Comparison of ENCODE assay signal across 19 cellular contexts in genomic region chr6:22323848-22324247, GRCh38. TPM values are rescaled to one million over a fixed set of nuclear protein-coding genes. Genes with fewer than 3 reads are reported as not detected.
DNase-seq lines count a peak whose midpoint lies in the region; ATAC-seq and TF ChIP-seq lines count a peak whose summit lies in the region.
"Had no signal": no experiment of that assay in that cellular context is flagged by ENCODE, and none has a peak within 500 bp of the region (broad histone marks: within the 10 kb centered on the region; RNA-seq: fewer than 3 reads in every experiment).

No MANE protein-coding gene starts in this region.

- no peak overlapping the region for H2AFZ ChIP-seq in mesenchymal stem cell (ENCODE audit: low read depth, low read length)

- H2BK12ac ChIP-seq in mesenchymal stem cell (ENCODE audit: low read length in 2 of 2) = no peak overlapping the region

- ATAC-seq in HG02852 (IDR thresholded peaks at IDR 0.05; ENCODE audit: unreplicated experiment) (peak; percentile 48), heart right ventricle (no peak), GM21528 (IDR thresholded peaks at IDR 0.05; ENCODE audit: low FRiP score, unreplicated experiment) (no peak)
- ATAC-seq in activated CD8-positive, alpha-beta T cell treated with anti-CD3 and anti-CD28 coated beads for 36 hours = no peak
- ATAC-seq: A549; CD8-positive, alpha-beta T cell; HepG2 had no signal

- no peaks in the 10 kb centered on the region for H3K9me3 Mint-ChIP-seq in activated CD8-positive, alpha-beta T cell treated with anti-CD3 and anti-CD28 coated beads for 36 hours
- H3K9me3 Mint-ChIP-seq: CD8-positive, alpha-beta T cell had no signal

- WGBS in mesenchymal stem cell = no CpG with 5 or more reads among the region's 1 CpG
- WGBS in heart right ventricle, 2 donors = 91 to 97% methylated on average over 1 of the region's 1 CpG

- H2AK5ac ChIP-seq in mesenchymal stem cell (ENCODE audit: low read length, severe bottlenecking) = no peak overlapping the region

- no peak for TF ChIP-seq CTCF in heart right ventricle (IDR thresholded peaks at IDR 0.05)
- TF ChIP-seq CTCF in activated CD8-positive, alpha-beta T cell treated with anti-CD3 and anti-CD28 coated beads for 36 hours (IDR thresholded peaks at IDR 0.05) = no peak

- no peak overlapping the region for H3K9ac ChIP-seq in BLaER1
- H3K9ac ChIP-seq in mesenchymal stem cell (ENCODE audit: low read length) = no peak overlapping the region
- H3K9ac ChIP-seq: BLaER1 treated with 17β-estradiol and CSF1 and Interleukin-3, amounts not matched to agents 10 nM and 100 nM had no signal

- no peaks in the 10 kb centered on the region for H4K20me1 ChIP-seq in BLaER1
- H4K20me1 ChIP-seq: BLaER1 treated with 17β-estradiol and CSF1 and Interleukin-3, amounts not matched to agents 10 nM and 100 nM had no signal

- POLR2A ChIA-PET in activated CD8-positive, alpha-beta T cell treated with anti-CD3 and anti-CD28 coated beads for 36 hours (lab: Charles Lee) = no interaction called here

- no peak overlapping the region for H4K8ac ChIP-seq in mesenchymal stem cell (ENCODE audit: low read length)

- no peak overlapping the region for H3K18ac ChIP-seq in mesenchymal stem cell (ENCODE audit: low read depth in 1 of 2, low read length in 2 of 2)

- H3K4ac ChIP-seq in mesenchymal stem cell (ENCODE audit: low read depth in 1 of 2, low read length in 2 of 2) = no peak overlapping the region

- H2BK15ac ChIP-seq in mesenchymal stem cell (ENCODE audit: low read depth, poor library complexity, severe bottlenecking) = no peak overlapping the region

- no peak overlapping the region for H3K4me3 Mint-ChIP-seq in activated CD8-positive, alpha-beta T cell treated with anti-CD3 and anti-CD28 coated beads for 36 hours
- H3K4me3 Mint-ChIP-seq: CD8-positive, alpha-beta T cell; H9 had no signal

- intact Hi-C loops in heart right ventricle (cut with DNase I) = no loop called here
- intact Hi-C loops in activated CD8-positive, alpha-beta T cell treated with anti-CD3 and anti-CD28 coated beads for 36 hours (cut with micrococcal nuclease) = no loop called here

- DNase-seq in M059J (ENCODE audit: low read depth) = peak; percentile 29
- DNase-seq in mesenchymal stem cell = peak; percentile 36
- no peak for DNase-seq in heart right ventricle
- DNase-seq in activated CD8-positive, alpha-beta T cell treated with anti-CD3 and anti-CD28 coated beads for 36 hours = no peak
- DNase-seq in EL = no peak
- DNase-seq: Calu3; CD8-positive, alpha-beta T cell; DMS79 treated with DMSO at 0.1 percent for 48 hours; GOT3; H9; KG1 had no signal

- no peak overlapping the region for H4K91ac ChIP-seq in mesenchymal stem cell (ENCODE audit: low read length)

- no peak overlapping the region for H3K23ac ChIP-seq in mesenchymal stem cell (ENCODE audit: low read length in 2 of 2)

- H3K27me3 ChIP-seq in BLaER1 (no peaks in the 10 kb centered on the region), mesenchymal stem cell (ENCODE audit: control insufficient read depth in 1 of 2, insufficient read depth in 1 of 2, low read length in 2 of 2) (no peaks in the 10 kb centered on the region), heart right ventricle (no peaks in the 10 kb centered on the region)
- H3K27me3 ChIP-seq: BLaER1 treated with 17β-estradiol and CSF1 and Interleukin-3, amounts not matched to agents 10 nM and 100 nM had no signal

- CTCF ChIA-PET in activated CD8-positive, alpha-beta T cell treated with anti-CD3 and anti-CD28 coated beads for 36 hours (lab: Charles Lee) = no interaction called here

- no peaks in the 10 kb centered on the region for H3K79me1 ChIP-seq in mesenchymal stem cell (replicated peaks; ENCODE audit: low read length, poor library complexity, severe bottlenecking)

- no peak overlapping the region for H3K27ac ChIP-seq in BLaER1
- H3K27ac ChIP-seq in mesenchymal stem cell (ENCODE audit: low read length, poor library complexity, severe bottlenecking) = no peak overlapping the region
- H3K27ac ChIP-seq in heart right ventricle = no peak overlapping the region
- H3K27ac ChIP-seq: 22Rv1; A549; BLaER1 treated with 17β-estradiol and CSF1 and Interleukin-3, amounts not matched to agents 10 nM and 100 nM had no signal

- H3K9me3 ChIP-seq in BLaER1 = peaks cover 20% of the 10 kb centered on the region
- no peaks in the 10 kb centered on the region for H3K9me3 ChIP-seq in mesenchymal stem cell (ENCODE audit: control insufficient read depth, low read length)
- H3K9me3 ChIP-seq in heart right ventricle = peaks cover 0 to under 1% (median 0%) of the 10 kb centered on the region in 11 donors
- H3K9me3 ChIP-seq: A549 had no signal

- no peak overlapping the region for H3K14ac ChIP-seq in mesenchymal stem cell (ENCODE audit: low read length in 2 of 2)

- no peak overlapping the region for H2BK120ac ChIP-seq in mesenchymal stem cell (ENCODE audit: low read depth, low read length)

- no peaks in the 10 kb centered on the region for H3K27me3 Mint-ChIP-seq in activated CD8-positive, alpha-beta T cell treated with anti-CD3 and anti-CD28 coated beads for 36 hours

- H3K4me3 ChIP-seq in BLaER1 (no peak overlapping the region), mesenchymal stem cell (ENCODE audit: insufficient read depth in 1 of 2, low read depth in 1 of 2, low read length in 2 of 2) (no peak overlapping the region), heart right ventricle (no peak overlapping the region)
- H3K4me3 ChIP-seq: A549; BLaER1 treated with 17β-estradiol and CSF1 and Interleukin-3, amounts not matched to agents 10 nM and 100 nM had no signal

- no peaks in the 10 kb centered on the region for H3K36me3 ChIP-seq in BLaER1
- H3K36me3 ChIP-seq in mesenchymal stem cell (ENCODE audit: control insufficient read depth in 1 of 2, insufficient read depth in 2 of 2, low read depth in 1 of 2, low read length in 2 of 2) = no peaks in the 10 kb centered on the region
- no peaks in the 10 kb centered on the region for H3K36me3 ChIP-seq in heart right ventricle
- H3K36me3 ChIP-seq: BLaER1 treated with 17β-estradiol and CSF1 and Interleukin-3, amounts not matched to agents 10 nM and 100 nM had no signal

- H2BK5ac ChIP-seq in mesenchymal stem cell (ENCODE audit: low read depth, low read length, poor library complexity, severe bottlenecking) = no peak overlapping the region

- H3K4me2 ChIP-seq in BLaER1 (peak overlapping the region; percentile 6; the same call in 1 of the 2 replicates), mesenchymal stem cell (ENCODE audit: low read length, poor library complexity, severe bottlenecking) (no peak overlapping the region)
- H3K4me2 ChIP-seq: A549 had no signal

- no peaks in the 10 kb centered on the region for H3K36me3 Mint-ChIP-seq in activated CD8-positive, alpha-beta T cell treated with anti-CD3 and anti-CD28 coated beads for 36 hours (ENCODE audit: low read depth)
- H3K36me3 Mint-ChIP-seq: CD8-positive, alpha-beta T cell had no signal

- peaks cover 31% of the 10 kb centered on the region for H3K4me1 ChIP-seq in BLaER1
- peaks cover 2% of the 10 kb centered on the region for H3K4me1 ChIP-seq in mesenchymal stem cell (ENCODE audit: control insufficient read depth, insufficient read depth, low read depth, low read length)
- H3K4me1 ChIP-seq in heart right ventricle = no peaks in the 10 kb centered on the region

- H3K27ac Mint-ChIP-seq in activated CD8-positive, alpha-beta T cell treated with anti-CD3 and anti-CD28 coated beads for 36 hours = no peak overlapping the region
- H3K27ac Mint-ChIP-seq: CD8-positive, alpha-beta T cell; H9 had no signal

- no peaks in the 10 kb centered on the region for H3K4me1 Mint-ChIP-seq in activated CD8-positive, alpha-beta T cell treated with anti-CD3 and anti-CD28 coated beads for 36 hours (ENCODE audit: low read depth)
- H3K4me1 Mint-ChIP-seq: H9 had no signal

RNA-seq across cellular contexts. Expression of gene PRL, which starts 27.0 kb away (rescaled TPM):
- total RNA-seq in M059J (2014; rRNA removed; shearing (Covaris generic)) = not detected in 2 replicates
- not detected for polyA plus RNA-seq in mesenchymal stem cell (2013, experiment 1 of 2)
- polyA plus RNA-seq in mesenchymal stem cell (2013, experiment 2 of 2) = not detected
- not detected for total RNA-seq in heart right ventricle
- not detected for polyA plus RNA-seq in heart right ventricle
- total RNA-seq in activated CD8-positive, alpha-beta T cell treated with anti-CD3 and anti-CD28 coated beads for 36 hours = under 1 TPM; 0.52 to 0.60 TPM
- total RNA-seq: Calu3, G401, H9, HepG2 had no signal
- polyA plus RNA-seq: A549, HepG2 had no signal

Comparison
In these comparisons a context has a peak if more than half of its experiments do, and no peak if none do; other contexts are left out.
1. DNase-seq: peak in M059J (single experiment) and mesenchymal stem cell (single experiment); none in heart right ventricle (0 of 2), activated CD8-positive, alpha-beta T cell treated with anti-CD3 and anti-CD28 coated beads for 36 hours (single experiment) and EL (single experiment).